ENCODE assay signal across 13 cellular contexts in the genomic region with DNA sequence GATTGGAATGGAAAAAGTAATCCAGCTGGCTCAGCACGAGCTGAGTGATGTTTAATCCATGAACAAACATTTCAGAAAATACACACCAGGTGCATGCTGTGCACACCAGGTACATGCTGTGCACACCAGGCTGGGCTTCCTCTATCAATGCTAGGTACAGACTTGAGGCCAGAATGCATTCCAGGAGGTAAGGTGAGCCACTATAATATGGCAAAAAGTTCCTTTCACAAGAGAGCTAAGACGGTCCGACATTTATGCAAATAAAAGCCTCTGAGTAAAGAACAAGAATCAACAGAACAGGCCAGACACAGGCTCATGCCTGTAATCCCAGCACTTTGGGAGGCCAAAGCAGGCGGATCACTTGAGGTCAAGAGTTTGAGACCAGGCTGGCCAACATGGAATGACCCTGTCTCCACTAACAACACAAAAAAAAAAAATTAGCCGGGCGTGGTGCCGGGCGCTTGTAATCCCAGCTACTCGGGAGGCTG.
A peak's percentile ranks its signal among the peaks of the same experiment; 100 is the strongest.
DNase-seq lines count a peak whose midpoint lies in the region; ATAC-seq and TF ChIP-seq lines count a peak whose summit lies in the region.
"Had no signal": no experiment of that assay in that cellular context is flagged by ENCODE, and none has a peak within 500 bp of the region (broad histone marks: within the 10 kb centered on the region; RNA-seq: fewer than 3 reads in every experiment).

No MANE protein-coding gene starts in this region.

- no peak overlapping the region for H3K4me2 ChIP-seq in MM.1S (ENCODE audit: low read depth, low read length)

- H3K4me3 Mint-ChIP-seq in activated T-cell treated with anti-CD3 and anti-CD28 coated beads, Interleukin-2, amount 50 U/mL, for 72 hours = no peak overlapping the region
- H3K4me3 Mint-ChIP-seq: stimulated activated memory B cell treated with anti-CD40 and anti-IgM and Interleukin-4, amounts not matched to agents 10 μg/mL and 1 μg/mL and 100 μg/mL, for 72 hours had no signal

- no peak overlapping the region for H2AFZ ChIP-seq in MM.1S (ENCODE audit: low read length)

- H3K27me3 Mint-ChIP-seq in activated T-cell treated with anti-CD3 and anti-CD28 coated beads, Interleukin-2, amount 50 U/mL, for 72 hours (ENCODE audit: low read depth) = no peaks in the 10 kb centered on the region
- H3K27me3 Mint-ChIP-seq: stimulated activated memory B cell treated with anti-CD40 and anti-IgM and Interleukin-4, amounts not matched to agents 10 μg/mL and 1 μg/mL and 100 μg/mL, for 72 hours had no signal

- H3K27ac Mint-ChIP-seq in activated T-cell treated with anti-CD3 and anti-CD28 coated beads, Interleukin-2, amount 50 U/mL, for 72 hours = peak overlapping the region; percentile 51
- H3K27ac Mint-ChIP-seq: stimulated activated memory B cell treated with anti-CD40 and anti-IgM and Interleukin-4, amounts not matched to agents 10 μg/mL and 1 μg/mL and 100 μg/mL, for 72 hours had no signal

- no peak overlapping the region for H3K9ac ChIP-seq in MM.1S (ENCODE audit: low read length)

- H3K4me3 ChIP-seq in Panc1 (ENCODE audit: low read depth in 2 of 2, low read length in 2 of 2) (peak overlapping the region in 1 of 2 experiments; percentile 38; a peak in 2 of 4 replicates), transverse colon (no peak overlapping the region), MM.1S (ENCODE audit: low read length) (no peak overlapping the region)
- H3K4me3 ChIP-seq: colonic mucosa, heart left ventricle had no signal

- TF ChIP-seq EP300 in transverse colon (IDR thresholded peaks at IDR 0.05; ENCODE audit: low read depth) = no peak

- no peaks in the 10 kb centered on the region for H3K9me2 ChIP-seq in MM.1S (replicated peaks; ENCODE audit: insufficient read depth, low read length)

- H3K36me3 Mint-ChIP-seq in activated T-cell treated with anti-CD3 and anti-CD28 coated beads, Interleukin-2, amount 50 U/mL, for 72 hours (ENCODE audit: insufficient read depth in 2 of 2) = peaks cover 1 to 11% of the 10 kb centered on the region in 2 donors

- no TSS peak for BruUV-seq in Panc1 (replicated peaks; lab: Mats Ljungman, UMichigan)

- peaks cover 9% of the 10 kb centered on the region; the same call in 1 of the 2 replicates for H4K20me1 ChIP-seq in MM.1S (ENCODE audit: insufficient read depth, low read length)

- POLR2A ChIA-PET in Panc1 (lab: Charles Lee) = interaction anchor here (0.6 kb wide), 1 partner anchor 9 kb away, joined by 5 read pairs; no protein-coding TSS in a partner anchor

- no peak for TF ChIP-seq CTCF in Panc1 (IDR thresholded peaks at IDR 0.05)
- TF ChIP-seq CTCF in transverse colon (IDR thresholded peaks at IDR 0.05) = no peak
- TF ChIP-seq CTCF in MM.1S (IDR thresholded peaks at IDR 0.05; ENCODE audit: low read length) = no peak

- WGBS in transverse colon (ENCODE audit: low coverage in 1 of 2), 2 donors = 58 to 60% methylated on average over 1 to 9 of the region's 9 CpGs

- no peaks in the 10 kb centered on the region for H3F3A ChIP-seq in MM.1S (ENCODE audit: insufficient read depth, low read length)

- ATAC-seq in activated T-cell treated with anti-CD3 and anti-CD28 coated beads, Interleukin-2, amount 50 U/mL, for 72 hours (replicated peaks in 1 of 2) = no peak
- ATAC-seq in Panc1 = no peak
- ATAC-seq: stimulated activated memory B cell treated with anti-CD40 and anti-IgM and Interleukin-4, amounts not matched to agents 10 μg/mL and 1 μg/mL and 100 μg/mL, for 72 hours had no signal

- H3K4me1 ChIP-seq in Panc1 (ENCODE audit: control insufficient read depth, insufficient read depth, low read length) (peaks cover 67% of the 10 kb centered on the region), transverse colon (peaks cover 18 to 48% (median 43%) of the 10 kb centered on the region in 4 donors), MM.1S (ENCODE audit: low read length) (no peaks in the 10 kb centered on the region)

- DNase-seq in activated T-cell treated with anti-CD3 and anti-CD28 coated beads, Interleukin-2, amount 50 U/mL, for 72 hours = no peak
- DNase-seq in activated T-cell treated with anti-CD3 and anti-CD28 coated beads, Interleukin-2, amount 50 U/mL, for 1 hour = no peak
- DNase-seq in Panc1 (ENCODE audit: low read depth, low spot score) (no peak), islet precursor cell (peak; percentile 42), transverse colon (no peak), midbrain (lab: John Stamatoyannopoulos, UW) (no peak), NCI-H1105 (lab: John Stamatoyannopoulos, UW) (no peak), MM.1S (no peak)
- DNase-seq: activated T-cell treated with anti-CD3 and anti-CD28 coated beads for 4 hours, C1 segment of cervical spinal cord, colonic mucosa, heart left ventricle had no signal

- H3K9me3 Mint-ChIP-seq in activated T-cell treated with anti-CD3 and anti-CD28 coated beads, Interleukin-2, amount 50 U/mL, for 72 hours = no peaks in the 10 kb centered on the region
- H3K9me3 Mint-ChIP-seq: stimulated activated memory B cell treated with anti-CD40 and anti-IgM and Interleukin-4, amounts not matched to agents 10 μg/mL and 1 μg/mL and 100 μg/mL, for 72 hours had no signal

- peaks cover 98% of the 10 kb centered on the region for H3K79me2 ChIP-seq in MM.1S (ENCODE audit: low read length)

- H3K27ac ChIP-seq in Panc1 (ENCODE audit: low read length) (peak overlapping the region; percentile 93), transverse colon (peak overlapping the region; percentile 23 to 58 (median 38)), MM.1S (ENCODE audit: low read length) (no peak overlapping the region)
- H3K27ac ChIP-seq: colonic mucosa had no signal

- H3K9me3 ChIP-seq in Panc1 (ENCODE audit: control insufficient read depth, insufficient read depth, low read depth, low read length) (no peaks in the 10 kb centered on the region), transverse colon (no peaks in the 10 kb centered on the region), MM.1S (replicated peaks; ENCODE audit: insufficient read depth, low read length) (no peaks in the 10 kb centered on the region)
- H3K9me3 ChIP-seq: colonic mucosa had no signal

- H3K36me3 ChIP-seq in Panc1 (ENCODE audit: control insufficient read depth, insufficient read depth, low read length) (no peaks in the 10 kb centered on the region), transverse colon (no peaks in the 10 kb centered on the region), MM.1S (replicated peaks; ENCODE audit: insufficient read depth, low read length) (no peaks in the 10 kb centered on the region)
- H3K36me3 ChIP-seq: colonic mucosa had no signal

- in situ Hi-C loops in Panc1 (cut with HindIII; ENCODE audit: low pct_unique_long_range_greater_than_20kb, low sequenced_read_pairs) = no loop called here
- in situ Hi-C loops in transverse colon (cut with MboI; ENCODE audit: low pct_ligation_motif_present in 1 of 4, low pct_unique_long_range_greater_than_20kb in 1 of 4, low sequenced_read_pairs in 3 of 4) = no loop called here

- CTCF ChIA-PET in Panc1 (lab: Charles Lee) = no interaction called here

- TF ChIP-seq POLR2A in transverse colon (IDR thresholded peaks at IDR 0.05) = no peak

- H3K4me1 Mint-ChIP-seq in activated T-cell treated with anti-CD3 and anti-CD28 coated beads, Interleukin-2, amount 50 U/mL, for 72 hours (ENCODE audit: low read depth) = peaks cover 88% of the 10 kb centered on the region

- intact Hi-C loops in Panc1 (cut with micrococcal nuclease; ENCODE audit: unreplicated experiment) (no loop called here), transverse colon (cut with DNase I; ENCODE audit: low total_unique reads) (no loop called here)

- no peaks in the 10 kb centered on the region for H3K27me3 ChIP-seq in Panc1 (ENCODE audit: control insufficient read depth, insufficient read depth, low read length)
- no peaks in the 10 kb centered on the region for H3K27me3 ChIP-seq in transverse colon
- no peaks in the 10 kb centered on the region for H3K27me3 ChIP-seq in MM.1S (replicated peaks; ENCODE audit: insufficient read depth, low read length)
- H3K27me3 ChIP-seq: colonic mucosa, heart left ventricle had no signal
